ENCODE assay signal across 1 cellular context in genomic region chr6:4368649-4369048, GRCh38.
TF ChIP-seq lines count a peak whose summit lies in the region.

No MANE protein-coding gene starts in this region.

TF ChIP-seq in IMR-90, 13 proteins besides CTCF, POLR2A, EP300 and RAD21:
- TF ChIP-seq USF2 (IDR thresholded peaks at IDR 0.05; ENCODE audit: low read depth, low read length) (no peak), RCOR1 (IDR thresholded peaks at IDR 0.05; ENCODE audit: insufficient replicate concordance, low read length) (no peak), SMC3 (IDR thresholded peaks at IDR 0.05; ENCODE audit: low read depth, low read length) (no peak), MXI1 (IDR thresholded peaks at IDR 0.05; ENCODE audit: borderline replicate concordance, low read depth, low read length) (no peak), FOS (IDR thresholded peaks at IDR 0.05; ENCODE audit: low read depth, low read length) (no peak), MAFK (IDR thresholded peaks at IDR 0.05; ENCODE audit: low read depth, low read length) (no peak), CEBPB (IDR thresholded peaks at IDR 0.05; ENCODE audit: low read depth, low read length) (no peak), MAZ (IDR thresholded peaks at IDR 0.05; ENCODE audit: borderline replicate concordance, low read depth, low read length) (no peak), RFX5 (IDR thresholded peaks at IDR 0.05; ENCODE audit: low read depth, low read length) (no peak), NFE2L2 (IDR thresholded peaks at IDR 0.05; ENCODE audit: low read depth, low read length) (no peak), ELK1 (IDR thresholded peaks at IDR 0.05; ENCODE audit: borderline replicate concordance, low read depth, low read length) (no peak), CHD1 (IDR thresholded peaks at IDR 0.05; ENCODE audit: low read depth, low read length) (no peak), BHLHE40 (IDR thresholded peaks at IDR 0.05; ENCODE audit: low read depth, low read length) (no peak)
